In the genomic region with DNA sequence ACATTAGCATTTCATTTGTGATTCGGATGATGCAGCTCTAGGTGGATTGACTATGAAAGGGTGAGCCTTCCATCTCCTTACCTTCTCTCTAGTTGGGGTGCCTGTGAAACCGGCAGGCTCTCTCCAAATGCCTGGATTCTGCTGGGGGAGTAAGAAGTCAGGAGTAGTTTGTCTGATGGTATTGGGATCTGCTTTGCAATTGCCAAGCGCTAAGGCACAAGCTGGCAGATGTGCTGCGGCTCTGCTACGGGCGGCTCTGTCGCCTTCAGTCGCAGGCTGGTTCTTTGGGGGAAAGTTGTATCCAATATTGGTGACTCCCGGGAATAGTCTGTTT, we compare ENCODE assay signal across 15 cellular contexts. TPM values are rescaled to one million over a fixed set of nuclear protein-coding genes. Genes with fewer than 3 reads are reported as not detected.
DNase-seq lines count a peak whose midpoint lies in the region; ATAC-seq and TF ChIP-seq lines count a peak whose summit lies in the region.
"Had no signal": no experiment of that assay in that cellular context is flagged by ENCODE, and none has a peak within 500 bp of the region (broad histone marks: within the 10 kb centered on the region; RNA-seq: fewer than 3 reads in every experiment).

No MANE protein-coding gene starts in this region.

- H3K36me3 Mint-ChIP-seq in activated naive CD4-positive, alpha-beta T cell treated with anti-CD3 and anti-CD28 coated beads for 36 hours (ENCODE audit: low read depth), result no peaks in the 10 kb centered on the region
- H3K36me3 Mint-ChIP-seq: activated naive CD8-positive, alpha-beta T cell treated with anti-CD3 and anti-CD28 coated beads for 36 hours had no signal

- peaks cover 4% of the 10 kb centered on the region for H3K4me1 Mint-ChIP-seq in activated naive CD4-positive, alpha-beta T cell treated with anti-CD3 and anti-CD28 coated beads for 36 hours (ENCODE audit: low read depth)
- H3K4me1 Mint-ChIP-seq: activated naive CD8-positive, alpha-beta T cell treated with anti-CD3 and anti-CD28 coated beads for 36 hours had no signal

- DNase-seq in SHP77 (lab: John Stamatoyannopoulos, UW), result peak; percentile 50 to 62
- no peak for DNase-seq in prostate gland (ENCODE audit: low spot score)
- DNase-seq in activated naive CD4-positive, alpha-beta T cell treated with anti-CD3 and anti-CD28 coated beads for 36 hours, result no peak
- no peak for DNase-seq in cerebellar nuclear complex (lab: John Stamatoyannopoulos, UW)
- DNase-seq: activated CD8-positive, alpha-beta memory T cell treated with anti-CD3 and anti-CD28 coated beads, Interleukin-2, amount 50 U/mL, for 48 hours; activated naive CD8-positive, alpha-beta T cell treated with anti-CD3 and anti-CD28 coated beads for 36 hours; DND-41; KBM-7; right lobe of liver; stimulated activated naive CD4-positive, alpha-beta T cell had no signal

- no peak overlapping the region for H3K4me3 Mint-ChIP-seq in activated naive CD4-positive, alpha-beta T cell treated with anti-CD3 and anti-CD28 coated beads for 36 hours
- H3K4me3 Mint-ChIP-seq: activated naive CD8-positive, alpha-beta T cell treated with anti-CD3 and anti-CD28 coated beads for 36 hours had no signal

- H3K9me3 ChIP-seq in HUES64 (ENCODE audit: insufficient read depth, low read depth, low read length), result no peaks in the 10 kb centered on the region
- H3K9me3 ChIP-seq in iPS-15b (ENCODE audit: control insufficient read depth, insufficient read depth, low read length), result no peaks in the 10 kb centered on the region
- no peaks in the 10 kb centered on the region for H3K9me3 ChIP-seq in prostate gland
- H3K9me3 ChIP-seq: BLaER1, right lobe of liver had no signal

- H3K36me3 ChIP-seq in HUES64 (ENCODE audit: insufficient read depth, low read length), result no peaks in the 10 kb centered on the region
- no peaks in the 10 kb centered on the region for H3K36me3 ChIP-seq in iPS-15b (ENCODE audit: control insufficient read depth, insufficient read depth, low read length)
- no peaks in the 10 kb centered on the region for H3K36me3 ChIP-seq in prostate gland
- H3K36me3 ChIP-seq: BLaER1, right lobe of liver had no signal

- peaks cover 54% of the 10 kb centered on the region for H3K4me1 ChIP-seq in HUES64 (ENCODE audit: insufficient read depth, low read length)
- peaks cover 18% of the 10 kb centered on the region for H3K4me1 ChIP-seq in iPS-15b (ENCODE audit: control insufficient read depth, insufficient read depth, low read length)
- no peaks in the 10 kb centered on the region for H3K4me1 ChIP-seq in prostate gland (replicated peaks)
- H3K4me1 ChIP-seq: BLaER1, right lobe of liver had no signal

- intact Hi-C loops in prostate gland (cut with DNase I), result no loop called here
- intact Hi-C loops in activated naive CD4-positive, alpha-beta T cell treated with anti-CD3 and anti-CD28 coated beads for 36 hours (cut with micrococcal nuclease), result no loop called here

- no peak for TF ChIP-seq CTCF in prostate gland (IDR thresholded peaks at IDR 0.05)

- no peaks in the 10 kb centered on the region for H3K9me3 Mint-ChIP-seq in activated naive CD4-positive, alpha-beta T cell treated with anti-CD3 and anti-CD28 coated beads for 36 hours
- H3K9me3 Mint-ChIP-seq: activated naive CD8-positive, alpha-beta T cell treated with anti-CD3 and anti-CD28 coated beads for 36 hours had no signal

- H3K27me3 Mint-ChIP-seq in activated naive CD4-positive, alpha-beta T cell treated with anti-CD3 and anti-CD28 coated beads for 36 hours (ENCODE audit: low read depth), result peaks cover 39% of the 10 kb centered on the region

- CTCF ChIA-PET in activated naive CD4-positive, alpha-beta T cell treated with anti-CD3 and anti-CD28 coated beads for 36 hours (lab: Charles Lee), result no interaction called here

- H3K27me3 ChIP-seq in HUES64 (ENCODE audit: insufficient read depth, low read length) (peaks cover 8% of the 10 kb centered on the region; the same call in 1 of the 2 replicates), iPS-15b (ENCODE audit: control insufficient read depth, insufficient read depth, low read length) (peaks cover 3% of the 10 kb centered on the region), prostate gland (replicated peaks; ENCODE audit: insufficient read depth) (no peaks in the 10 kb centered on the region)
- H3K27me3 ChIP-seq: right lobe of liver had no signal

- H3K4me3 ChIP-seq in HUES64 (ENCODE audit: low read length) (peak overlapping the region; percentile 84), iPS-15b (ENCODE audit: low read depth, low read length) (peak overlapping the region; percentile 80), prostate gland (peak overlapping the region; percentile 43 to 47)
- H3K4me3 ChIP-seq: BLaER1, right lobe of liver had no signal

- no peak overlapping the region for H3K27ac Mint-ChIP-seq in activated naive CD4-positive, alpha-beta T cell treated with anti-CD3 and anti-CD28 coated beads for 36 hours
- H3K27ac Mint-ChIP-seq: activated naive CD8-positive, alpha-beta T cell treated with anti-CD3 and anti-CD28 coated beads for 36 hours had no signal

- TF ChIP-seq POLR2A in prostate gland (IDR thresholded peaks at IDR 0.05), result no peak

- H3K9ac ChIP-seq in HUES64 (ENCODE audit: low read depth, low read length), result peak overlapping the region; percentile 78
- H3K9ac ChIP-seq in iPS-15b (ENCODE audit: low read depth, low read length), result peak overlapping the region; percentile 93
- H3K9ac ChIP-seq: BLaER1 had no signal

- WGBS in HUES64, result 4% methylated on average over 9 of the region's 9 CpGs
- WGBS in prostate gland, result 55% methylated on average over 9 of the region's 9 CpGs

- no peak for ATAC-seq in GM19397 (IDR thresholded peaks at IDR 0.05; ENCODE audit: unreplicated experiment)

- H3K27ac ChIP-seq in HUES64 (ENCODE audit: low read depth, low read length) (peak overlapping the region; percentile 97), prostate gland (peak overlapping the region in 1 of 2 donors; percentile 10)
- H3K27ac ChIP-seq: BLaER1, right lobe of liver had no signal

RNA-seq across cellular contexts. Expression of a gene that starts 2.4 kb away (rescaled TPM):
- 34.1 TPM for polyA plus RNA-seq in HUES64 (2013, experiment 1 of 2)
- polyA plus RNA-seq in HUES64 (2013, experiment 2 of 2), result 32.7 TPM
- total RNA-seq in prostate gland, result 100 to 1,000 TPM in 1 of 2 donors, 10 to 100 TPM in 1; 40.1 to 128 TPM
- total RNA-seq in activated naive CD4-positive, alpha-beta T cell treated with anti-CD3 and anti-CD28 coated beads for 36 hours, result not detected
- total RNA-seq: activated naive CD8-positive, alpha-beta T cell treated with anti-CD3 and anti-CD28 coated beads for 36 hours had no signal
- polyA plus RNA-seq: keratinocyte had no signal

Comparison
In these comparisons a context has a peak if more than half of its experiments do, and no peak if none do; other contexts are left out.
1. DNase-seq: peak in SHP77 (2 of 2); none in prostate gland (single experiment), activated naive CD4-positive, alpha-beta T cell treated with anti-CD3 and anti-CD28 coated beads for 36 hours (single experiment) and cerebellar nuclear complex (0 of 2).
2. RNA of a gene that starts 2.4 kb away (total RNA-seq): 40.1 to 128 TPM in prostate gland; not detected in activated naive CD4-positive, alpha-beta T cell treated with anti-CD3 and anti-CD28 coated beads for 36 hours; every median in the first group is over 10 times any median in the second.
3. Peak in every context shown above with its lines, with median percentiles within 50 percentile points of each other: H3K4me3 ChIP-seq.